23 cellular contexts compared by ENCODE assay signal in genomic region chr14:102227184-102227964, GRCh38.
DNase-seq lines count a peak whose midpoint lies in the region; ATAC-seq and TF ChIP-seq lines count a peak whose summit lies in the region.
"Had no signal": no experiment of that assay in that cellular context is flagged by ENCODE, and none has a peak within 500 bp of the region (broad histone marks: within the 10 kb centered on the region; RNA-seq: fewer than 3 reads in every experiment).

No MANE protein-coding gene starts in this region.

- in situ Hi-C loops in IMR-90 (cut with MboI; ENCODE audit: low sequenced_read_pairs) = no loop called here

- peaks cover 0 to 5% of the 10 kb centered on the region in 2 experiments; a peak in 1 of 4 replicates for H3K79me1 ChIP-seq in IMR-90 (ENCODE audit: low read depth in 1 of 2, low read length in 2 of 2)

- peaks cover 11% of the 10 kb centered on the region; the same call in 1 of the 2 replicates for H3K9me1 ChIP-seq in IMR-90 (ENCODE audit: insufficient read depth, low read length)

- TF ChIP-seq EP300 in gastroesophageal sphincter (IDR thresholded peaks at IDR 0.05) = no peak

- no peak overlapping the region for H3K4ac ChIP-seq in IMR-90 (ENCODE audit: low read depth, low read length)

- no peak overlapping the region for H3K4me2 ChIP-seq in IMR-90 (ENCODE audit: low read depth, low read length)
- no peak overlapping the region for H3K4me2 ChIP-seq in neural progenitor cell
- H3K4me2 ChIP-seq: smooth muscle cell had no signal

- TF ChIP-seq CTCF in IMR-90 (conservative IDR thresholded peaks at IDR 0.05; ENCODE audit: low read depth, low read length) = no peak
- TF ChIP-seq CTCF in endodermal cell (conservative IDR thresholded peaks at IDR 0.05) = peak; percentile 7
- no peak for TF ChIP-seq CTCF in neural progenitor cell (IDR thresholded peaks at IDR 0.05)
- no peak for TF ChIP-seq CTCF in gastroesophageal sphincter (IDR thresholded peaks at IDR 0.05)

- TF ChIP-seq RAD21 in IMR-90 (IDR thresholded peaks at IDR 0.05; ENCODE audit: low read length) = no peak

- WGBS in IMR-90 (ENCODE audit: extremely low coverage in 2 of 2, insufficient read length in 1 of 2), 2 experiments = 93% methylated on average over 13 of the region's 28 CpGs; no CpG with 5 or more reads in 1 of the 2 experiments
- 90 to 92% methylated on average over 11 to 28 of the region's 28 CpGs for WGBS in endodermal cell (ENCODE audit: insufficient coverage in 1 of 2, insufficient read length in 1 of 2), 2 experiments
- 62 to 81% methylated on average over 6 to 11 of the region's 28 CpGs for WGBS in gastroesophageal sphincter (ENCODE audit: low coverage in 1 of 2), 2 donors

- no peak overlapping the region for H2AFZ ChIP-seq in IMR-90 (replicated peaks; ENCODE audit: low read length, poor library complexity)
- no peak overlapping the region for H2AFZ ChIP-seq in neural progenitor cell (replicated peaks)

- H3K27me3 Mint-ChIP-seq in endodermal cell (ENCODE audit: insufficient read depth) (no peaks in the 10 kb centered on the region), neural progenitor cell (ENCODE audit: insufficient read depth, low read depth) (peaks cover 2% of the 10 kb centered on the region)

- no peak overlapping the region for H2BK15ac ChIP-seq in IMR-90 (ENCODE audit: low read depth, low read length)

- intact Hi-C loops in IMR-90 (cut with micrococcal nuclease) = no loop called here

- H3F3A ChIP-seq in neural progenitor cell (ENCODE audit: low read depth) = peaks cover 7% of the 10 kb centered on the region

- CTCF ChIA-PET in IMR-90 (lab: Yijun Ruan, JAX) = no interaction called here

- H2AK5ac ChIP-seq in IMR-90 (ENCODE audit: low read depth, low read length) = no peak overlapping the region

- ATAC-seq in IMR-90 (ENCODE audit: low read depth) (no peak), gastroesophageal sphincter (no peak)
- ATAC-seq: K562, natural killer cell had no signal

- H3K4me3 Mint-ChIP-seq in endodermal cell (no peak overlapping the region), neural progenitor cell (no peak overlapping the region)
- H3K4me3 Mint-ChIP-seq: HFFc6, natural killer cell had no signal

- H3K27me3 ChIP-seq in IMR-90 (ENCODE audit: control insufficient read depth, insufficient read depth, low read length) (no peaks in the 10 kb centered on the region), endodermal cell (ENCODE audit: control insufficient read depth, insufficient read depth, low read length, poor library complexity, severe bottlenecking) (no peaks in the 10 kb centered on the region), neural progenitor cell (no peaks in the 10 kb centered on the region), gastroesophageal sphincter (no peaks in the 10 kb centered on the region)
- H3K27me3 ChIP-seq: colonic mucosa, suprapubic skin had no signal

- H3K27ac Mint-ChIP-seq in endodermal cell (no peak overlapping the region), neural progenitor cell (peak overlapping the region; percentile 57)
- H3K27ac Mint-ChIP-seq: HFFc6, natural killer cell had no signal

- H2AK9ac ChIP-seq in IMR-90 (replicated peaks; ENCODE audit: low read depth, low read length, poor library complexity) = peak overlapping the region; percentile 85

- H2BK5ac ChIP-seq in IMR-90 (ENCODE audit: low read depth, low read length, poor library complexity, severe bottlenecking) = no peak overlapping the region

- dilution Hi-C loops in IMR-90 (cut with HindIII; ENCODE audit: low sequenced_read_pairs, unreplicated experiment) = no loop called here

- H3K14ac ChIP-seq in IMR-90 (replicated peaks; ENCODE audit: low read depth, low read length) = no peak overlapping the region

- H2BK120ac ChIP-seq in IMR-90 (ENCODE audit: low read depth, low read length) = no peak overlapping the region

- no peak overlapping the region for H4K91ac ChIP-seq in IMR-90 (ENCODE audit: insufficient read depth, low read depth, low read length)

- no peaks in the 10 kb centered on the region for H3K9me3 ChIP-seq in IMR-90 (ENCODE audit: control insufficient read depth, insufficient read depth, low read length)
- H3K9me3 ChIP-seq in endodermal cell (ENCODE audit: control insufficient read depth, low read length) = no peaks in the 10 kb centered on the region
- H3K9me3 ChIP-seq in neural progenitor cell (ENCODE audit: low read depth) = no peaks in the 10 kb centered on the region
- no peaks in the 10 kb centered on the region for H3K9me3 ChIP-seq in gastroesophageal sphincter
- H3K9me3 ChIP-seq: colonic mucosa, suprapubic skin had no signal

- H4K8ac ChIP-seq in IMR-90 (ENCODE audit: low read depth in 2 of 2, low read length in 2 of 2) = no peak overlapping the region

- no TSS peak for BruUV-seq in IMR-90 (replicated peaks; lab: Mats Ljungman, UMichigan)

- DNase-seq in AG08395 (ENCODE audit: low spot score) = peak; percentile 26
- no peak for DNase-seq in IMR-90
- peak; percentile 45 for DNase-seq in endodermal cell
- no peak for DNase-seq in neural progenitor cell (ENCODE audit: low spot score)
- DNase-seq in SW 1271 (lab: John Stamatoyannopoulos, UW) = no peak
- DNase-seq in activated T-cell treated with anti-CD3 and anti-CD28 coated beads for 4 hours = no peak
- DNase-seq in NCI-H2196 treated with DMSO at 0.1 percent for 48 hours (lab: John Stamatoyannopoulos, UW; ENCODE audit: unreplicated experiment) = no peak
- DNase-seq: activated CD4-positive, alpha-beta T cell treated with anti-CD3 and anti-CD28 coated beads for 48 hours; activated naive CD4-positive, alpha-beta T cell; colonic mucosa; DND-41; HFFc6; hypothalamus; MV-4-11; natural killer cell; NCI-H1930; posterior cingulate gyrus; stimulated activated CD4-positive, alpha-beta T cell treated with anti-CD3 and anti-CD28 coated beads, Interleukin-4, amount 100 ng/mL, for 1 hour had no signal

- no peak overlapping the region for H2BK20ac ChIP-seq in IMR-90 (ENCODE audit: low read depth, low read length)

- H3K4me3 ChIP-seq in IMR-90 (ENCODE audit: insufficient read depth, low read depth, low read length) = no peak overlapping the region
- H3K4me3 ChIP-seq in endodermal cell (ENCODE audit: low read length) = no peak overlapping the region
- H3K4me3 ChIP-seq in neural progenitor cell = no peak overlapping the region
- no peak overlapping the region for H3K4me3 ChIP-seq in gastroesophageal sphincter
- H3K4me3 ChIP-seq: colonic mucosa, K562, smooth muscle cell, suprapubic skin had no signal

- H3K18ac ChIP-seq in IMR-90 (ENCODE audit: low read depth, low read length) = no peak overlapping the region

- H3K27ac ChIP-seq in IMR-90 (ENCODE audit: insufficient read depth, low read length) (no peak overlapping the region), endodermal cell (ENCODE audit: low read depth, low read length) (no peak overlapping the region), neural progenitor cell (no peak overlapping the region), gastroesophageal sphincter (no peak overlapping the region)
- H3K27ac ChIP-seq: colonic mucosa, RWPE1, suprapubic skin had no signal

- H3K9me3 Mint-ChIP-seq in endodermal cell (no peaks in the 10 kb centered on the region), neural progenitor cell (no peaks in the 10 kb centered on the region)
- H3K9me3 Mint-ChIP-seq: HFFc6, natural killer cell had no signal

- POLR2A ChIA-PET in IMR-90 (lab: Charles Lee; ENCODE audit: unreplicated experiment) = no interaction called here

- H3K4me1 ChIP-seq in IMR-90 (ENCODE audit: control insufficient read depth, insufficient read depth, low read length) (no peaks in the 10 kb centered on the region), endodermal cell (ENCODE audit: control insufficient read depth, insufficient read depth, low read length) (no peaks in the 10 kb centered on the region), neural progenitor cell (peaks cover 11% of the 10 kb centered on the region), gastroesophageal sphincter (no peaks in the 10 kb centered on the region)
- H3K4me1 ChIP-seq: colonic mucosa, suprapubic skin had no signal

- H3K4me1 Mint-ChIP-seq in endodermal cell (peaks cover 2% of the 10 kb centered on the region), neural progenitor cell (no peaks in the 10 kb centered on the region)

- H3K36me3 ChIP-seq in IMR-90 (ENCODE audit: control insufficient read depth, insufficient read depth, low read length) (peaks cover 7% of the 10 kb centered on the region), endodermal cell (ENCODE audit: control insufficient read depth, insufficient read depth, low read length) (peaks cover 16% of the 10 kb centered on the region), neural progenitor cell (no peaks in the 10 kb centered on the region), gastroesophageal sphincter (peaks cover 0 to 51% of the 10 kb centered on the region in 2 donors)
- H3K36me3 ChIP-seq: colonic mucosa had no signal

- no peak overlapping the region for H4K5ac ChIP-seq in IMR-90 (ENCODE audit: low read depth, low read length)

- no peak for TF ChIP-seq POLR2A in IMR-90 (IDR thresholded peaks at IDR 0.05; ENCODE audit: low read depth, low read length)
- TF ChIP-seq POLR2A in gastroesophageal sphincter (IDR thresholded peaks at IDR 0.05) = no peak

- H3K23ac ChIP-seq in IMR-90 (ENCODE audit: low read depth, low read length) = no peak overlapping the region

- no peaks in the 10 kb centered on the region for H3K79me2 ChIP-seq in neural progenitor cell (ENCODE audit: low read depth)

- H4K20me1 ChIP-seq in IMR-90 (ENCODE audit: insufficient read depth, low read length) (no peaks in the 10 kb centered on the region), neural progenitor cell (ENCODE audit: low read depth) (no peaks in the 10 kb centered on the region)

- H3K56ac ChIP-seq in IMR-90 (ENCODE audit: extremely low read depth, insufficient read depth, low read length) = no peak overlapping the region

- H3K36me3 Mint-ChIP-seq in endodermal cell (ENCODE audit: low read depth) = peaks cover 58% of the 10 kb centered on the region
- H3K36me3 Mint-ChIP-seq in neural progenitor cell = peaks cover 21% of the 10 kb centered on the region
- H3K36me3 Mint-ChIP-seq: natural killer cell had no signal

- H3K9ac ChIP-seq in IMR-90 (ENCODE audit: low read depth, low read length) = no peak overlapping the region
- no peak overlapping the region for H3K9ac ChIP-seq in endodermal cell (ENCODE audit: extremely low read depth, low read length, poor library complexity, severe bottlenecking)
- H3K9ac ChIP-seq in neural progenitor cell = no peak overlapping the region

TF ChIP-seq in IMR-90, 13 proteins besides CTCF, POLR2A, EP300 and RAD21:
- TF ChIP-seq MAFK (IDR thresholded peaks at IDR 0.05; ENCODE audit: low read depth, low read length) = no peak
- TF ChIP-seq FOS (IDR thresholded peaks at IDR 0.05; ENCODE audit: low read depth, low read length) = no peak

Comparison
In these comparisons a context has a peak if more than half of its experiments do, and no peak if none do; other contexts are left out.
1. DNase-seq: peak in AG08395 (single experiment) and endodermal cell (single experiment); none in IMR-90 (single experiment), neural progenitor cell (single experiment), SW 1271 (0 of 2), activated T-cell treated with anti-CD3 and anti-CD28 coated beads for 4 hours (single experiment) and NCI-H2196 treated with DMSO at 0.1 percent for 48 hours (single experiment).